In the genomic region with DNA sequence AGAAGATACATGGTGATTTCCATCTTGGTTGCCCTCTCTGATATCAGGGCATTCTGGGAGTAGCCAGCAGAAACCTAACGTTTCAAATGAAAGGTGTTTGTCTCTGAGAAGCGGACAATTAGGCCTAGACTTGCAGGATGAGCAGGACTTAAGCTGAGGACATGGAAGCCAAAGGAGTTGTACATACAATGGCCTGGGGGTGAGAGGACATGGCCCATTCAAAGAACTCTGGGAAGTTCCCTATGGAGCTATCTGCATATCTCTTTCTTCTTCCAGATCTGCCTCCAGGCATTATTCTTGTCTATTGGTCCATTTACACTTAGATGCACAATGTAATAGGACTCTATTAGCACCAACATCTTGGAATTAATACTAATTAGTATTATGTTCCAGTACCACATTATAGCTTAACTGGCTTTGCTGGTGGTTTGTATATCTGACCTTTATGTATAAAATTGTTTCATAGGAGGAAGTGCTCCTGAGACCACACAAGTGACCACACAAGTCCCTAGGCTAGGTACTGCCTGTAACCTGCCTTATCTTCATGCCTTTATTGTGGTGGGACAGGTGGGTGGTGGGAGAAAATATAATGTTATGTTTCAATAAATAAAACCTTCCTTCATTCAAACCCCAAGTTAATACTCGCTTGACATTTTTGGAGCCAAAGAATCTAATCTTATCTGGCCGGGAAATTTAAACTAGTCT, we compare ENCODE assay signal across 24 cellular contexts. TPM values are rescaled to one million over a fixed set of nuclear protein-coding genes. Genes with fewer than 3 reads are reported as not detected.
DNase-seq lines count a peak whose midpoint lies in the region; ATAC-seq and TF ChIP-seq lines count a peak whose summit lies in the region.
"Had no signal": no experiment of that assay in that cellular context is flagged by ENCODE, and none has a peak within 500 bp of the region (broad histone marks: within the 10 kb centered on the region; RNA-seq: fewer than 3 reads in every experiment).

No MANE protein-coding gene starts in this region.

- peak overlapping the region; percentile 54 for H3K27ac ChIP-seq in layer of hippocampus (ENCODE audit: low read depth, low read length)
- H3K27ac ChIP-seq: SJSA1 had no signal

- H3K27ac Mint-ChIP-seq in WTC11 = 0 out of 2 replicates have a peak overlapping the region, but pooled peaks have one; percentile 14
- H3K27ac Mint-ChIP-seq in stimulated activated memory B cell treated with anti-CD40 and anti-IgM and Interleukin-4, amounts not matched to agents 10 μg/mL and 1 μg/mL and 100 μg/mL, for 72 hours = peak overlapping the region; percentile 40
- H3K27ac Mint-ChIP-seq in activated T-helper 17 cell treated with anti-CD3 and anti-CD28 coated beads, Interleukin-2, amount 50 U/mL, for 72 hours = no peak overlapping the region
- H3K27ac Mint-ChIP-seq: CD8-positive, alpha-beta T cell had no signal

- peak; percentile 30 for DNase-seq in CD1c-positive myeloid dendritic cell (ENCODE audit: extremely low spot score)
- no peak for DNase-seq in WTC11 (ENCODE audit: low spot score)
- DNase-seq in globus pallidus (ENCODE audit: low spot score) = no peak
- DNase-seq: C1 segment of cervical spinal cord; Caco-2; CD8-positive, alpha-beta T cell; DMS 273 treated with DMSO at 0.1 percent for 48 hours; DMS79 treated with DMSO at 0.1 percent for 48 hours; H9; IMR-90; KG1; MM.1S; NCI-H2227 treated with DMSO at 0.1 percent for 48 hours; NCI-H526 treated with DMSO at 0.1 percent for 48 hours; Right ventricle myocardium superior; RPMI8226 had no signal

- 0 out of 2 replicates have a peak, but pooled peaks cover 3% of the 10 kb centered on the region for H3K9me3 Mint-ChIP-seq in WTC11
- no peaks in the 10 kb centered on the region for H3K9me3 Mint-ChIP-seq in stimulated activated memory B cell treated with anti-CD40 and anti-IgM and Interleukin-4, amounts not matched to agents 10 μg/mL and 1 μg/mL and 100 μg/mL, for 72 hours
- H3K9me3 Mint-ChIP-seq in activated T-helper 17 cell treated with anti-CD3 and anti-CD28 coated beads, Interleukin-2, amount 50 U/mL, for 72 hours = no peaks in the 10 kb centered on the region
- H3K9me3 Mint-ChIP-seq: CD8-positive, alpha-beta T cell; GM23338; H9 had no signal

- no peak overlapping the region for H3K4me3 Mint-ChIP-seq in WTC11
- no peak overlapping the region for H3K4me3 Mint-ChIP-seq in stimulated activated memory B cell treated with anti-CD40 and anti-IgM and Interleukin-4, amounts not matched to agents 10 μg/mL and 1 μg/mL and 100 μg/mL, for 72 hours
- no peak overlapping the region for H3K4me3 Mint-ChIP-seq in activated T-helper 17 cell treated with anti-CD3 and anti-CD28 coated beads, Interleukin-2, amount 50 U/mL, for 72 hours
- H3K4me3 Mint-ChIP-seq: CD8-positive, alpha-beta T cell; GM23338; H9 had no signal

- H3K36me3 Mint-ChIP-seq in WTC11 = peaks cover 16% of the 10 kb centered on the region
- H3K36me3 Mint-ChIP-seq in stimulated activated memory B cell treated with anti-CD40 and anti-IgM and Interleukin-4, amounts not matched to agents 10 μg/mL and 1 μg/mL and 100 μg/mL, for 72 hours = no peaks in the 10 kb centered on the region
- no peaks in the 10 kb centered on the region for H3K36me3 Mint-ChIP-seq in activated T-helper 17 cell treated with anti-CD3 and anti-CD28 coated beads, Interleukin-2, amount 50 U/mL, for 72 hours (ENCODE audit: low read depth)
- H3K36me3 Mint-ChIP-seq: CD8-positive, alpha-beta T cell had no signal

- ATAC-seq in WTC11 = peak; percentile 33
- no peak for ATAC-seq in stimulated activated memory B cell treated with anti-CD40 and anti-IgM and Interleukin-4, amounts not matched to agents 10 μg/mL and 1 μg/mL and 100 μg/mL, for 72 hours
- no peak for ATAC-seq in activated T-helper 17 cell treated with anti-CD3 and anti-CD28 coated beads, Interleukin-2, amount 50 U/mL, for 72 hours (replicated peaks)
- ATAC-seq in HG03439 (IDR thresholded peaks at IDR 0.05; ENCODE audit: unreplicated experiment) = no peak
- ATAC-seq: CD8-positive, alpha-beta T cell; GM23338 had no signal

- TF ChIP-seq CTCF in WTC11 (IDR thresholded peaks at IDR 0.05) = no peak

- CTCF ChIA-PET in WTC11 (lab: Charles Lee) = no interaction called here

- POLR2A ChIA-PET in WTC11 (lab: Charles Lee) = no interaction called here

- H3K27me3 ChIP-seq in layer of hippocampus (ENCODE audit: control insufficient read depth, insufficient read depth, low read length) = no peaks in the 10 kb centered on the region
- H3K27me3 ChIP-seq: SJSA1 had no signal

- no peaks in the 10 kb centered on the region; the same call in 1 of the 2 replicates for H3K27me3 Mint-ChIP-seq in WTC11 (ENCODE audit: low read depth)
- H3K27me3 Mint-ChIP-seq in stimulated activated memory B cell treated with anti-CD40 and anti-IgM and Interleukin-4, amounts not matched to agents 10 μg/mL and 1 μg/mL and 100 μg/mL, for 72 hours = no peaks in the 10 kb centered on the region
- H3K27me3 Mint-ChIP-seq in activated T-helper 17 cell treated with anti-CD3 and anti-CD28 coated beads, Interleukin-2, amount 50 U/mL, for 72 hours = no peaks in the 10 kb centered on the region

- peaks cover 43% of the 10 kb centered on the region for H3K4me1 Mint-ChIP-seq in WTC11
- H3K4me1 Mint-ChIP-seq in stimulated activated memory B cell treated with anti-CD40 and anti-IgM and Interleukin-4, amounts not matched to agents 10 μg/mL and 1 μg/mL and 100 μg/mL, for 72 hours = peaks cover 55% of the 10 kb centered on the region
- H3K4me1 Mint-ChIP-seq in activated T-helper 17 cell treated with anti-CD3 and anti-CD28 coated beads, Interleukin-2, amount 50 U/mL, for 72 hours = no peaks in the 10 kb centered on the region

TF ChIP-seq in WTC11, 78 proteins besides CTCF, POLR2A, EP300 and RAD21:
- TF ChIP-seq MXD4 (CRISPR knock-in tag; IDR thresholded peaks at IDR 0.05; ENCODE audit: borderline replicate concordance) (no peak), FOXK1 (CRISPR knock-in tag; IDR thresholded peaks at IDR 0.05) (no peak)
- TF ChIP-seq, protein P1, sequence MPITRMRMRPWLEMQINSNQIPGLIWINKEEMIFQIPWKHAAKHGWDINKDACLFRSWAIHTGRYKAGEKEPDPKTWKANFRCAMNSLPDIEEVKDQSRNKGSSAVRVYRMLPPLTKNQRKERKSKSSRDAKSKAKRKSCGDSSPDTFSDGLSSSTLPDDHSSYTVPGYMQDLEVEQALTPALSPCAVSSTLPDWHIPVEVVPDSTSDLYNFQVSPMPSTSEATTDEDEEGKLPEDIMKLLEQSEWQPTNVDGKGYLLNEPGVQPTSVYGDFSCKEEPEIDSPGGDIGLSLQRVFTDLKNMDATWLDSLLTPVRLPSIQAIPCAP (CRISPR knock-in tag; IDR thresholded peaks at IDR 0.05) = no peak
- TF ChIP-seq, protein P2, sequence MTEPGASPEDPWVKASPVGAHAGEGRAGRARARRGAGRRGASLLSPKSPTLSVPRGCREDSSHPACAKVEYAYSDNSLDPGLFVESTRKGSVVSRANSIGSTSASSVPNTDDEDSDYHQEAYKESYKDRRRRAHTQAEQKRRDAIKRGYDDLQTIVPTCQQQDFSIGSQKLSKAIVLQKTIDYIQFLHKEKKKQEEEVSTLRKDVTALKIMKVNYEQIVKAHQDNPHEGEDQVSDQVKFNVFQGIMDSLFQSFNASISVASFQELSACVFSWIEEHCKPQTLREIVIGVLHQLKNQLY (CRISPR knock-in tag; IDR thresholded peaks at IDR 0.05) = no peak

RNA-seq across cellular contexts. Expression of gene EQTN, which starts 52.0 kb away (rescaled TPM):
- 0.66 to 1.4 TPM (median 0.81 TPM) in 3 replicates for total RNA-seq in WTC11 (2021)
- total RNA-seq in activated T-helper 17 cell treated with anti-CD3 and anti-CD28 coated beads, Interleukin-2, amount 50 U/mL, for 72 hours = not detected
- total RNA-seq: A673; Caco-2; CD8-positive, alpha-beta T cell; H9; IMR-90; NCI-H460; Right ventricle myocardium superior; SJSA1 had no signal
